9 cellular contexts compared by ENCODE assay signal in genomic region chr6:33967966-33968724, GRCh38.
DNase-seq lines count a peak whose midpoint lies in the region; ATAC-seq, FAIRE-seq and TF ChIP-seq lines count a peak whose summit lies in the region.
"Had no signal": no experiment of that assay in that cellular context is flagged by ENCODE, and none has a peak within 500 bp of the region (broad histone marks: within the 10 kb centered on the region; RNA-seq: fewer than 3 reads in every experiment).

No MANE protein-coding gene starts in this region.

- DNase-seq in DMS53 (lab: John Stamatoyannopoulos, UW) (peak; percentile 65), HTR-8/SVneo (ENCODE audit: insufficient read length, low spot score) (peak; percentile 33), HepG2 (ENCODE audit: low spot score) (peak; percentile 47), omental fat pad (ENCODE audit: low spot score) (no peak), esophagus squamous epithelium (lab: John Stamatoyannopoulos, UW) (no peak)
- DNase-seq in activated T-cell treated with anti-CD3 and anti-CD28 coated beads, Interleukin-2, amount 50 U/mL, for 1 hour = no peak
- DNase-seq: upper lobe of left lung had no signal

- H3K4me3 ChIP-seq in HepG2 (replicated peaks in 1 of 3; ENCODE audit: insufficient read depth in 1 of 3, low read depth in 2 of 3, low read length in 3 of 3) (no peak overlapping the region), esophagus squamous epithelium (no peak overlapping the region)
- H3K4me3 ChIP-seq: upper lobe of left lung had no signal

- H3K9me3 ChIP-seq in HepG2 (ENCODE audit: low read length) (no peaks in the 10 kb centered on the region), esophagus squamous epithelium (peaks cover 0 to 4% (median 0%) of the 10 kb centered on the region in 3 donors)

- no TSS peak for BruUV-seq in HepG2 (replicated peaks; lab: Mats Ljungman, UMichigan)

- CTCF ChIA-PET in HepG2 (lab: Yijun Ruan, JAX; ENCODE audit: low intra/inter-chr PET ratio, low total read pairs) = interaction anchor here (0.7 to 1.8 kb wide), 3 partner anchors 58 to 187 kb away, joined by 3 to 32 read pairs (median 3); no protein-coding TSS in a partner anchor

- TF ChIP-seq RAD21 in HepG2 (CRISPR knock-in tag; IDR thresholded peaks at IDR 0.05) = peak; percentile 84

- 2% methylated on average over 3 of the region's 3 CpGs for WGBS in HepG2 (ENCODE audit: low lambda C conversion rate)
- 61 to 65% methylated on average over 3 of the region's 3 CpGs for whole genome bisulfite sequencing in esophagus squamous epithelium, 2 donors

- H3K27me3 ChIP-seq in HepG2 (ENCODE audit: control insufficient read depth in 1 of 2, insufficient read depth in 2 of 2, low read length in 2 of 2) = peaks cover 0 to 25% of the 10 kb centered on the region in 2 experiments; a peak in 2 of 5 replicates
- peaks cover 0 to 76% (median 0%) of the 10 kb centered on the region in 4 donors for H3K27me3 ChIP-seq in esophagus squamous epithelium
- H3K27me3 ChIP-seq: upper lobe of left lung had no signal

- intact Hi-C loops in HepG2 (cut with micrococcal nuclease; ENCODE audit: unreplicated experiment) (loop anchor here (1.0 to 5.0 kb wide), 2 partner anchors 36 to 59 kb away; no protein-coding TSS in a partner anchor), esophagus squamous epithelium (cut with DNase I) (no loop called here)

- H2AFZ ChIP-seq in HepG2 (ENCODE audit: low read length) = no peak overlapping the region

- ATAC-seq in HepG2 (peak; percentile 96), omental fat pad (ENCODE audit: low FRiP score) (no peak), HG02981 (IDR thresholded peaks at IDR 0.05; ENCODE audit: unreplicated experiment) (no peak)

- no peak overlapping the region for H3K9ac ChIP-seq in HepG2 (ENCODE audit: insufficient read depth, low read depth, low read length)

- H3K36me3 ChIP-seq in HepG2 (replicated peaks in 1 of 2; ENCODE audit: control insufficient read depth in 1 of 2, insufficient read depth in 2 of 2, low read length in 2 of 2) = no peaks in the 10 kb centered on the region
- no peaks in the 10 kb centered on the region for H3K36me3 ChIP-seq in esophagus squamous epithelium
- H3K36me3 ChIP-seq: upper lobe of left lung had no signal

- TF ChIP-seq CTCF in VCaP (conservative IDR thresholded peaks at IDR 0.05) (peak; percentile 99), HepG2 (CRISPR knock-in tag; IDR thresholded peaks at IDR 0.05) (peak; percentile 80), omental fat pad (IDR thresholded peaks at IDR 0.05) (no peak), esophagus squamous epithelium (IDR thresholded peaks at IDR 0.05) (no peak)

- no peaks in the 10 kb centered on the region for H4K20me1 ChIP-seq in HepG2 (ENCODE audit: insufficient read depth, low read length)

- no peaks in the 10 kb centered on the region for H3K4me1 ChIP-seq in HepG2 (ENCODE audit: insufficient read depth, low read length)
- H3K4me1 ChIP-seq in esophagus squamous epithelium = no peaks in the 10 kb centered on the region
- H3K4me1 ChIP-seq: upper lobe of left lung had no signal

- in situ Hi-C loops in HepG2 (cut with HindIII; ENCODE audit: extremely low pct_ligation_motif_present, low pct_unique_long_range_greater_than_20kb) = loop anchor here (5.0 kb wide), 1 partner anchor 59 kb away; no protein-coding TSS in a partner anchor

- TF ChIP-seq EP300 in HepG2 (IDR thresholded peaks at IDR 0.05; ENCODE audit: low read depth in 2 of 2, low read length in 2 of 2) (no peak), HepG2 (CRISPR knock-in tag; IDR thresholded peaks at IDR 0.05; ENCODE audit: borderline replicate concordance) (no peak)

- TF ChIP-seq POLR2A in HepG2 (IDR thresholded peaks at IDR 0.05; ENCODE audit: insufficient read depth in 1 of 2, low read depth in 2 of 2, low read length in 2 of 2) (no peak), esophagus squamous epithelium (IDR thresholded peaks at IDR 0.05) (no peak)

- POLR2A ChIA-PET in HepG2 (lab: Yijun Ruan, JAX) = no interaction called here

- H3K27ac ChIP-seq in VCaP = no peak overlapping the region
- H3K27ac ChIP-seq in HepG2 (ENCODE audit: extremely low read length, insufficient read depth, low read length) = no peak overlapping the region
- H3K27ac ChIP-seq in esophagus squamous epithelium = no peak overlapping the region
- H3K27ac ChIP-seq: upper lobe of left lung had no signal

- H3K4me2 ChIP-seq in HepG2 (ENCODE audit: low read depth, low read length) = no peak overlapping the region

- FAIRE-seq in HTR-8/SVneo (lab: Jason Lieb, UNC) (peak; percentile 38), HepG2 (lab: Jason Lieb, UNC) (peak; percentile 87)

- no peaks in the 10 kb centered on the region for H3K79me2 ChIP-seq in HepG2 (ENCODE audit: insufficient read depth, low read length)

TF ChIP-seq in HepG2, 621 proteins besides CTCF, POLR2A, EP300 and RAD21:
- peak; percentile 87 for TF ChIP-seq SMC3 (IDR thresholded peaks at IDR 0.05; ENCODE audit: low read length)
- TF ChIP-seq HNF1B (CRISPR knock-in tag; IDR thresholded peaks at IDR 0.05) = 0 out of 2 replicates have a peak, but pooled peaks have one; percentile 23
- TF ChIP-seq ZFP91 (CRISPR knock-in tag; IDR thresholded peaks at IDR 0.05; ENCODE audit: borderline replicate concordance) = no peak
- no peak for TF ChIP-seq CC2D1A (CRISPR knock-in tag; IDR thresholded peaks at IDR 0.05)
- peak; percentile 51 for TF ChIP-seq TEAD3 (CRISPR knock-in tag; optimal IDR thresholded peaks at IDR 0.05; ENCODE audit: borderline replicate concordance)
- TF ChIP-seq STAG1 (CRISPR knock-in tag; IDR thresholded peaks at IDR 0.05) = peak; percentile 90
- TF ChIP-seq THAP11 (CRISPR knock-in tag; IDR thresholded peaks at IDR 0.05) = 0 out of 2 replicates have a peak, but pooled peaks have one; percentile 17
- 0 out of 4 replicates have a peak, but pooled peaks of 1 of the 2 experiments have one; percentile 25 for TF ChIP-seq HMGXB4 (CRISPR knock-in tag; IDR thresholded peaks at IDR 0.05; ENCODE audit: borderline replicate concordance in 1 of 2, low read depth in 1 of 2)

Comparison
In these comparisons a context has a peak if more than half of its experiments do, and no peak if none do; other contexts are left out.
1. DNase-seq: peak in DMS53 (single experiment), HTR-8/SVneo (single experiment) and HepG2 (single experiment); none in activated T-cell treated with anti-CD3 and anti-CD28 coated beads, Interleukin-2, amount 50 U/mL, for 1 hour (single experiment), omental fat pad (single experiment) and esophagus squamous epithelium (single experiment).
2. CTCF ChIP-seq: peak in VCaP (single experiment) and HepG2 (single experiment); none in omental fat pad (0 of 3) and esophagus squamous epithelium (0 of 6).